Comparison of ENCODE assay signal across 16 cellular contexts in genomic region chr6:169958510-169958909, GRCh38.
DNase-seq lines count a peak whose midpoint lies in the region; ATAC-seq and TF ChIP-seq lines count a peak whose summit lies in the region.
"Had no signal": no experiment of that assay in that cellular context is flagged by ENCODE, and none has a peak within 500 bp of the region (broad histone marks: within the 10 kb centered on the region; RNA-seq: fewer than 3 reads in every experiment).

No MANE protein-coding gene starts in this region.

- H3K27me3 ChIP-seq in testis, result no peaks in the 10 kb centered on the region
- H3K27me3 ChIP-seq: uterus had no signal

- H3K36me3 Mint-ChIP-seq in stimulated activated naive CD8-positive, alpha-beta T cell treated with anti-CD3 and anti-CD28 coated beads, Interleukin-15, Interleukin-2, amounts not matched to agents 100 ng/mL and 50 ng/mL, for 24 hours (ENCODE audit: low read depth), result no peaks in the 10 kb centered on the region
- H3K36me3 Mint-ChIP-seq in activated T-helper 2 cell treated with anti-CD3 and anti-CD28 coated beads, Interferon-gamma antibody, Interleukin-2, Interleukin-4, amounts not matched to agents 10 μg/mL and 5 μg/mL and 100 μg/mL, durations not matched to agents 14 hours and 24 hours and 36 hours (ENCODE audit: low read depth), result no peaks in the 10 kb centered on the region
- H3K36me3 Mint-ChIP-seq in memory B cell, result no peaks in the 10 kb centered on the region
- H3K36me3 Mint-ChIP-seq: activated naive CD4-positive, alpha-beta T cell treated with anti-CD3 and anti-CD28 coated beads, Interleukin-2, amount 10 ng/mL, durations not matched to agents 7 days and 5 days; CD8-positive, alpha-beta memory T cell had no signal

- no peak overlapping the region for H3K27ac ChIP-seq in testis
- H3K27ac ChIP-seq: left ventricle myocardium inferior had no signal

- TF ChIP-seq POLR2A in testis (IDR thresholded peaks at IDR 0.05), result no peak

- H3K4me3 ChIP-seq in testis, result no peak overlapping the region
- H3K4me3 ChIP-seq: uterus had no signal

- no peaks in the 10 kb centered on the region for H3K9me3 Mint-ChIP-seq in stimulated activated naive CD8-positive, alpha-beta T cell treated with anti-CD3 and anti-CD28 coated beads, Interleukin-15, Interleukin-2, amounts not matched to agents 100 ng/mL and 50 ng/mL, for 24 hours
- H3K9me3 Mint-ChIP-seq in stimulated activated naive CD8-positive, alpha-beta T cell treated with anti-CD3 and anti-CD28 coated beads, Interleukin-15, amount 100 ng/mL, for 72 hours, result no peaks in the 10 kb centered on the region
- no peaks in the 10 kb centered on the region for H3K9me3 Mint-ChIP-seq in activated T-helper 2 cell treated with anti-CD3 and anti-CD28 coated beads, Interferon-gamma antibody, Interleukin-2, Interleukin-4, amounts not matched to agents 10 μg/mL and 5 μg/mL and 100 μg/mL, durations not matched to agents 14 hours and 24 hours and 36 hours
- no peaks in the 10 kb centered on the region for H3K9me3 Mint-ChIP-seq in memory B cell
- H3K9me3 Mint-ChIP-seq: activated naive CD4-positive, alpha-beta T cell treated with anti-CD3 and anti-CD28 coated beads, Interleukin-2, amount 10 ng/mL, durations not matched to agents 7 days and 5 days; activated T-cell treated with anti-CD3 and anti-CD28 coated beads, Interleukin-2, amount 50 U/mL, for 4 hours; CD8-positive, alpha-beta memory T cell had no signal

- H3K4me3 Mint-ChIP-seq in stimulated activated naive CD8-positive, alpha-beta T cell treated with anti-CD3 and anti-CD28 coated beads, Interleukin-15, Interleukin-2, amounts not matched to agents 100 ng/mL and 50 ng/mL, for 24 hours, result no peak overlapping the region
- H3K4me3 Mint-ChIP-seq in stimulated activated naive CD8-positive, alpha-beta T cell treated with anti-CD3 and anti-CD28 coated beads, Interleukin-15, amount 100 ng/mL, for 72 hours, result no peak overlapping the region
- no peak overlapping the region for H3K4me3 Mint-ChIP-seq in activated T-helper 2 cell treated with anti-CD3 and anti-CD28 coated beads, Interferon-gamma antibody, Interleukin-2, Interleukin-4, amounts not matched to agents 10 μg/mL and 5 μg/mL and 100 μg/mL, durations not matched to agents 14 hours and 24 hours and 36 hours (ENCODE audit: low read depth)
- peak overlapping the region; percentile 43 for H3K4me3 Mint-ChIP-seq in memory B cell
- H3K4me3 Mint-ChIP-seq: activated naive CD4-positive, alpha-beta T cell treated with anti-CD3 and anti-CD28 coated beads, Interleukin-2, amount 10 ng/mL, durations not matched to agents 7 days and 5 days had no signal

- no peaks in the 10 kb centered on the region for H3K9me3 ChIP-seq in testis
- H3K9me3 ChIP-seq: left ventricle myocardium inferior, uterus had no signal

- H3K36me3 ChIP-seq in testis (ENCODE audit: low read depth, missing control alignments), result no peaks in the 10 kb centered on the region
- H3K36me3 ChIP-seq: left ventricle myocardium inferior, uterus had no signal

- 97% methylated on average over 10 of the region's 10 CpGs for WGBS in testis, 2 donors

- ATAC-seq in stimulated activated naive CD8-positive, alpha-beta T cell treated with anti-CD3 and anti-CD28 coated beads, Interleukin-15, amount 100 ng/mL, for 72 hours, result no peak
- no peak for ATAC-seq in memory B cell (ENCODE audit: low read depth)

- peaks cover 25% of the 10 kb centered on the region for H3K4me1 Mint-ChIP-seq in stimulated activated naive CD8-positive, alpha-beta T cell treated with anti-CD3 and anti-CD28 coated beads, Interleukin-15, Interleukin-2, amounts not matched to agents 100 ng/mL and 50 ng/mL, for 24 hours (ENCODE audit: low read depth)
- peaks cover 28% of the 10 kb centered on the region for H3K4me1 Mint-ChIP-seq in stimulated activated naive CD8-positive, alpha-beta T cell treated with anti-CD3 and anti-CD28 coated beads, Interleukin-15, amount 100 ng/mL, for 72 hours
- H3K4me1 Mint-ChIP-seq in activated T-helper 2 cell treated with anti-CD3 and anti-CD28 coated beads, Interferon-gamma antibody, Interleukin-2, Interleukin-4, amounts not matched to agents 10 μg/mL and 5 μg/mL and 100 μg/mL, durations not matched to agents 14 hours and 24 hours and 36 hours (ENCODE audit: low read depth), result peaks cover 2% of the 10 kb centered on the region
- H3K4me1 Mint-ChIP-seq in memory B cell, result peaks cover 7% of the 10 kb centered on the region

- DNase-seq in stimulated activated naive CD8-positive, alpha-beta T cell treated with anti-CD3 and anti-CD28 coated beads, Interleukin-15, amount 100 ng/mL, for 72 hours, result no peak
- peak; percentile 4 for DNase-seq in activated T-helper 2 cell treated with anti-CD3 and anti-CD28 coated beads, Interferon-gamma antibody, Interleukin-2, Interleukin-4, amounts not matched to agents 10 μg/mL and 5 μg/mL and 100 μg/mL, durations not matched to agents 14 hours and 24 hours and 36 hours (ENCODE audit: low spot score)
- DNase-seq in memory B cell (ENCODE audit: low spot score in 2 of 2) (no peak), testis (no peak), HuH-7.5 (ENCODE audit: low spot score) (no peak), NCI-H2227 treated with DMSO at 0.1 percent for 48 hours (lab: John Stamatoyannopoulos, UW) (no peak)
- DNase-seq in stimulated activated CD4-positive, alpha-beta T cell treated with anti-CD3 and anti-CD28 coated beads, Interleukin-12 subunit alpha, Interleukin-12 subunit beta, amount 100 ng/mL, for 4 hours, result no peak
- DNase-seq: ACHN; activated T-cell treated with anti-CD3 and anti-CD28 coated beads, Interleukin-2, amount 50 U/mL, for 4 hours; left ventricle myocardium inferior; nucleus accumbens; Right ventricle myocardium superior had no signal

- no peaks in the 10 kb centered on the region for H3K4me1 ChIP-seq in testis
- H3K4me1 ChIP-seq: uterus had no signal

- peak overlapping the region; percentile 63 for H3K27ac Mint-ChIP-seq in stimulated activated naive CD8-positive, alpha-beta T cell treated with anti-CD3 and anti-CD28 coated beads, Interleukin-15, Interleukin-2, amounts not matched to agents 100 ng/mL and 50 ng/mL, for 24 hours
- H3K27ac Mint-ChIP-seq in stimulated activated naive CD8-positive, alpha-beta T cell treated with anti-CD3 and anti-CD28 coated beads, Interleukin-15, amount 100 ng/mL, for 72 hours, result no peak overlapping the region
- H3K27ac Mint-ChIP-seq in activated T-helper 2 cell treated with anti-CD3 and anti-CD28 coated beads, Interferon-gamma antibody, Interleukin-2, Interleukin-4, amounts not matched to agents 10 μg/mL and 5 μg/mL and 100 μg/mL, durations not matched to agents 14 hours and 24 hours and 36 hours, result no peak overlapping the region
- peak overlapping the region; percentile 55 for H3K27ac Mint-ChIP-seq in memory B cell

- no peak for TF ChIP-seq CTCF in testis (IDR thresholded peaks at IDR 0.05)

- H3K27me3 Mint-ChIP-seq in stimulated activated naive CD8-positive, alpha-beta T cell treated with anti-CD3 and anti-CD28 coated beads, Interleukin-15, Interleukin-2, amounts not matched to agents 100 ng/mL and 50 ng/mL, for 24 hours, result peaks cover 2% of the 10 kb centered on the region
- peaks cover 12% of the 10 kb centered on the region for H3K27me3 Mint-ChIP-seq in stimulated activated naive CD8-positive, alpha-beta T cell treated with anti-CD3 and anti-CD28 coated beads, Interleukin-15, amount 100 ng/mL, for 72 hours
- H3K27me3 Mint-ChIP-seq in activated T-helper 2 cell treated with anti-CD3 and anti-CD28 coated beads, Interferon-gamma antibody, Interleukin-2, Interleukin-4, amounts not matched to agents 10 μg/mL and 5 μg/mL and 100 μg/mL, durations not matched to agents 14 hours and 24 hours and 36 hours (ENCODE audit: low read depth), result peaks cover 20% of the 10 kb centered on the region
- H3K27me3 Mint-ChIP-seq in memory B cell, result peaks cover 9% of the 10 kb centered on the region

- intact Hi-C loops in activated T-helper 2 cell treated with anti-CD3 and anti-CD28 coated beads, Interferon-gamma antibody, Interleukin-2, Interleukin-4, amounts not matched to agents 10 μg/mL and 5 μg/mL and 100 μg/mL, durations not matched to agents 14 hours and 24 hours and 36 hours (cut with micrococcal nuclease), result no loop called here
- intact Hi-C loops in testis (cut with DNase I; ENCODE audit: low total_unique reads), result no loop called here

Comparison
In these comparisons a context has a peak if more than half of its experiments do, and no peak if none do; other contexts are left out.
1. H3K27ac Mint-ChIP-seq: peak in stimulated activated naive CD8-positive, alpha-beta T cell treated with anti-CD3 and anti-CD28 coated beads, Interleukin-15, Interleukin-2, amounts not matched to agents 100 ng/mL and 50 ng/mL, for 24 hours (single experiment) and memory B cell (single experiment); none in stimulated activated naive CD8-positive, alpha-beta T cell treated with anti-CD3 and anti-CD28 coated beads, Interleukin-15, amount 100 ng/mL, for 72 hours (0 of 2) and activated T-helper 2 cell treated with anti-CD3 and anti-CD28 coated beads, Interferon-gamma antibody, Interleukin-2, Interleukin-4, amounts not matched to agents 10 μg/mL and 5 μg/mL and 100 μg/mL, durations not matched to agents 14 hours and 24 hours and 36 hours (single experiment).